ENCODE assay signal across 19 cellular contexts in genomic region chr5:125274938-125275759, GRCh38.
DNase-seq lines count a peak whose midpoint lies in the region; ATAC-seq, FAIRE-seq and TF ChIP-seq lines count a peak whose summit lies in the region.
"Had no signal": no experiment of that assay in that cellular context is flagged by ENCODE, and none has a peak within 500 bp of the region (broad histone marks: within the 10 kb centered on the region; RNA-seq: fewer than 3 reads in every experiment).

No MANE protein-coding gene starts in this region.

- H3K36me3 ChIP-seq in SJCRH30 = no peaks in the 10 kb centered on the region
- no peaks in the 10 kb centered on the region for H3K36me3 ChIP-seq in right lobe of liver

- ATAC-seq in A549 (no peak), right lobe of liver (no peak), HG03571 (IDR thresholded peaks at IDR 0.05; ENCODE audit: unreplicated experiment) (no peak)
- ATAC-seq: esophagus mucosa; stimulated activated naive B cell treated with anti-CD40 and anti-IgM and Interleukin-4, amounts not matched to agents 10 μg/mL and 1 μg/mL and 100 μg/mL, for 72 hours had no signal

- WGBS in A549 (ENCODE audit: missing lambda C conversion rate) = 13% methylated on average over 1 of the region's 1 CpG
- WGBS in right lobe of liver (ENCODE audit: insufficient coverage, low coverage, low lambda C conversion rate, missing lambda C conversion rate) = 44% methylated on average over 1 of the region's 1 CpG

- TF ChIP-seq RAD21 in A549 (conservative IDR thresholded peaks at IDR 0.05 in 1 of 2, IDR thresholded peaks at IDR 0.05 in 1 of 2) = no peak

- no peak overlapping the region for H3K4me2 ChIP-seq in A549

- H3K27ac ChIP-seq in A549 (no peak overlapping the region), SJCRH30 (peak overlapping the region; percentile 3; the same call in 1 of the 2 replicates), right lobe of liver (no peak overlapping the region)

- no peak for TF ChIP-seq EP300 in A549 (IDR thresholded peaks at IDR 0.05)

- FAIRE-seq in A549 (lab: Jason Lieb, UNC) = peak; percentile 28
- FAIRE-seq: G401.6, kidney had no signal

- H3K4me1 ChIP-seq in A549 (peaks cover 24% of the 10 kb centered on the region; the same call in 2 of the 3 replicates), SJCRH30 (peaks cover 43% of the 10 kb centered on the region), right lobe of liver (no peaks in the 10 kb centered on the region)

- POLR2A ChIA-PET in A549 (lab: Yijun Ruan, JAX) = no interaction called here

- DNase-seq in A549 (ENCODE audit: low read depth in 1 of 2, low spot score in 1 of 2) = no peak
- DNase-seq in NCI-H1417 (lab: John Stamatoyannopoulos, UW) = peak; percentile 58 to 95 (median 73)
- peak; percentile 24 to 54 for DNase-seq in SJCRH30
- peak; percentile 12 for DNase-seq in hepatic stellate cell (ENCODE audit: low spot score)
- no peak for DNase-seq in GDM1 (lab: John Stamatoyannopoulos, UW)
- no peak for DNase-seq in right lobe of liver
- no peak for DNase-seq in NCI-H226
- DNase-seq: activated CD4-positive, alpha-beta T cell treated with anti-CD3 and anti-CD28 coated beads for 4 hours; activated effector memory CD4-positive, alpha-beta T cell treated with Interleukin-2 at 50 U/mL for 16 hours; AML-193; central memory CD4-positive, alpha-beta T cell; Kasumi-1; kidney; occipital lobe; stimulated activated CD4-positive, alpha-beta T cell treated with anti-CD3 and anti-CD28 coated beads, Interleukin-2, amount 100 ng/mL, for 24 hours; stimulated activated naive B cell treated with anti-CD40 and anti-IgM and Interleukin-4, amounts not matched to agents 10 μg/mL and 1 μg/mL and 100 μg/mL, for 72 hours had no signal

- TF ChIP-seq CTCF in A549 (IDR thresholded peaks at IDR 0.05) = no peak
- no peak for TF ChIP-seq CTCF in right lobe of liver (IDR thresholded peaks at IDR 0.05)

- H3K27me3 ChIP-seq in SJCRH30 (no peaks in the 10 kb centered on the region), right lobe of liver (no peaks in the 10 kb centered on the region)

- TF ChIP-seq POLR2A in A549 (IDR thresholded peaks at IDR 0.05; ENCODE audit: low read length) = no peak
- TF ChIP-seq POLR2A in right lobe of liver (IDR thresholded peaks at IDR 0.05) = no peak

- intact Hi-C loops in right lobe of liver (cut with DNase I) = no loop called here

- H3K4me3 ChIP-seq in A549 (no peak overlapping the region), SJCRH30 (no peak overlapping the region), right lobe of liver (no peak overlapping the region)

- H3K9me3 ChIP-seq in A549 = no peaks in the 10 kb centered on the region
- no peaks in the 10 kb centered on the region for H3K9me3 ChIP-seq in SJCRH30 (replicated peaks)
- no peaks in the 10 kb centered on the region for H3K9me3 ChIP-seq in right lobe of liver

- CTCF ChIA-PET in A549 (lab: Yijun Ruan, JAX) = interaction anchor here (0.9 kb wide), 1 partner anchor 207 kb away, joined by 4 read pairs; no protein-coding TSS in a partner anchor

TF ChIP-seq in A549, 52 proteins besides CTCF, POLR2A, EP300 and RAD21:
- TF ChIP-seq HES2 (IDR thresholded peaks at IDR 0.05) (no peak), RCOR1 (IDR thresholded peaks at IDR 0.05; ENCODE audit: low read depth, low read length) (no peak), MAFK (IDR thresholded peaks at IDR 0.05; ENCODE audit: partially characterized antibody) (no peak), FOSL2 (IDR thresholded peaks at IDR 0.05) (no peak), FOSL2 (CRISPR knock-in tag; IDR thresholded peaks at IDR 0.05) (no peak), FOSB (CRISPR knock-in tag; IDR thresholded peaks at IDR 0.05) (no peak), CBX8 (IDR thresholded peaks at IDR 0.05) (no peak)
TF ChIP-seq in A549: peak in this region for 0.

Comparison
In these comparisons a context has a peak if more than half of its experiments do, and no peak if none do; other contexts are left out.
1. DNase-seq: peak in NCI-H1417 (3 of 3), SJCRH30 (2 of 2) and hepatic stellate cell (single experiment); none in A549 (0 of 2), GDM1 (single experiment), right lobe of liver (0 of 3) and NCI-H226 (single experiment).